8 cellular contexts compared by ENCODE assay signal in genomic region chr11:61967924-61968757, GRCh38. TPM values are rescaled to one million over a fixed set of nuclear protein-coding genes. Genes with fewer than 3 reads are reported as not detected.
A peak's percentile ranks its signal among the peaks of the same experiment; 100 is the strongest.
DNase-seq lines count a peak whose midpoint lies in the region; ATAC-seq, FAIRE-seq and TF ChIP-seq lines count a peak whose summit lies in the region.

No MANE protein-coding gene starts in this region.

- peak overlapping the region; percentile 97 to 100 for H3K4me3 ChIP-seq in foreskin fibroblast (ENCODE audit: low read depth in 1 of 2, low read length in 2 of 2)
- H3K4me3 ChIP-seq in neuronal stem cell (ENCODE audit: low read length in 2 of 2) = peak overlapping the region; percentile 82 to 96

- peak overlapping the region; percentile 89 for H3K27ac ChIP-seq in neuronal stem cell (replicated peaks; ENCODE audit: low read length)

- H3K36me3 ChIP-seq in neuronal stem cell (replicated peaks in 1 of 2; ENCODE audit: control insufficient read depth in 2 of 2, insufficient read depth in 2 of 2, low read length in 2 of 2) = peaks cover 13 to 32% of the 10 kb centered on the region in 2 donors

- no peaks in the 10 kb centered on the region for H3K9me3 ChIP-seq in neuronal stem cell (replicated peaks in 1 of 2; ENCODE audit: control insufficient read depth in 2 of 2, insufficient read depth in 1 of 2, low read depth in 1 of 2, low read length in 2 of 2)

- peaks cover 5% of the 10 kb centered on the region for H3K79me1 ChIP-seq in neuronal stem cell (ENCODE audit: low read depth, low read length)

- H3K9ac ChIP-seq in neuronal stem cell (ENCODE audit: low read depth, low read length, poor library complexity) = peak overlapping the region; percentile 89

- H3K4me1 ChIP-seq in neuronal stem cell (ENCODE audit: control insufficient read depth in 2 of 2, insufficient read depth in 1 of 2, low read depth in 1 of 2, low read length in 2 of 2) = peaks cover 18 to 20% of the 10 kb centered on the region in 2 donors

- peak overlapping the region; percentile 44 for H4K8ac ChIP-seq in neuronal stem cell (ENCODE audit: low read depth, low read length)

- peak overlapping the region; percentile 86 for H2AFZ ChIP-seq in neuronal stem cell (ENCODE audit: low read length)

- peak overlapping the region; percentile 98 for H3K18ac ChIP-seq in neuronal stem cell (ENCODE audit: low read length)

- H3K4ac ChIP-seq in neuronal stem cell (ENCODE audit: low read length) = peak overlapping the region; percentile 77

- no peak for DNase-seq in GM18507 (ENCODE audit: extremely low spot score, insufficient read length, low read depth)
- peak; percentile 68 for DNase-seq in NCI-H748 (lab: John Stamatoyannopoulos, UW; ENCODE audit: unreplicated experiment)
- peak; percentile 18 for DNase-seq in activated T-helper 1 cell treated with Interleukin-2 at 50 U/mL for 16 hours (ENCODE audit: low read depth)
- peak in 1 of 2 donors; percentile 60 for DNase-seq in foreskin fibroblast
- DNase-seq in neuronal stem cell (ENCODE audit: low spot score) = no peak
- DNase-seq in H4 (ENCODE audit: low spot score) = no peak
- no peak for DNase-seq in D721Med (ENCODE audit: insufficient read length, low spot score)

- peak overlapping the region; percentile 98 for H3K23ac ChIP-seq in neuronal stem cell (ENCODE audit: low read depth, low read length, poor library complexity)

- H2BK12ac ChIP-seq in neuronal stem cell (ENCODE audit: low read length) = no peak overlapping the region

- no peaks in the 10 kb centered on the region for H3K27me3 ChIP-seq in neuronal stem cell (ENCODE audit: control insufficient read depth in 3 of 3, insufficient read depth in 3 of 3, low read depth in 1 of 3, low read length in 3 of 3)

- FAIRE-seq in GM18507 (lab: Jason Lieb, UNC) (peak; percentile 38), D721Med (lab: Jason Lieb, UNC) (no peak)

- peak overlapping the region; percentile 96 for H4K91ac ChIP-seq in neuronal stem cell (ENCODE audit: low read depth, low read length, poor library complexity)

- TF ChIP-seq CTCF in foreskin fibroblast (IDR thresholded peaks at IDR 0.05; ENCODE audit: low read depth, low read length) = no peak
- no peak for TF ChIP-seq CTCF in D721Med (IDR thresholded peaks at IDR 0.05; ENCODE audit: insufficient read depth, missing control alignments)

- ATAC-seq in HG02938 (IDR thresholded peaks at IDR 0.05; ENCODE audit: unreplicated experiment) = peak; percentile 24

- peak overlapping the region; percentile 66 for H3K4me2 ChIP-seq in neuronal stem cell (ENCODE audit: insufficient read depth, low read length, poor library complexity, severe bottlenecking)

- peak overlapping the region; percentile 22 for H2BK15ac ChIP-seq in neuronal stem cell (ENCODE audit: low read length)

- peak overlapping the region; percentile 3 for H2BK120ac ChIP-seq in neuronal stem cell (ENCODE audit: low read depth, low read length)

- H2BK5ac ChIP-seq in neuronal stem cell (ENCODE audit: low read length) = peak overlapping the region; percentile 93

- peak overlapping the region; percentile 99 for H2AK5ac ChIP-seq in neuronal stem cell (ENCODE audit: low read depth, low read length)

- H3K14ac ChIP-seq in neuronal stem cell (ENCODE audit: low read length) = peak overlapping the region; percentile 0

- WGBS in neuronal stem cell (ENCODE audit: extremely low coverage in 2 of 2, insufficient read length in 2 of 2, insufficient replicate concordance in 1 of 2), 2 donors = no CpG with 5 or more reads among the region's 53 CpGs

RNA-seq across cellular contexts. Expression of gene FTH1, which starts 0.7 kb away (rescaled TPM):
- polyA plus RNA-seq in neuronal stem cell (2013, experiment 1 of 2) = 1,611 TPM
- polyA plus RNA-seq in neuronal stem cell (2013, experiment 2 of 2) = 1,599 TPM
- total RNA-seq in H4 (2014; rRNA removed; shearing (Covaris generic)) = 966 and 1,264 TPM in 2 replicates

RNA-seq across cellular contexts. Expression of gene BEST1, which starts 18.0 kb away (rescaled TPM):
- polyA plus RNA-seq in neuronal stem cell (2013, experiment 1 of 2) = 0.11 TPM
- polyA plus RNA-seq in neuronal stem cell (2013, experiment 2 of 2) = 0.10 TPM
- 0.39 and 0.62 TPM in 2 replicates for total RNA-seq in H4 (2014; rRNA removed; shearing (Covaris generic))

RNA-seq across cellular contexts. Expression of gene RAB3IL1, which starts 50.8 kb away (rescaled TPM):
- polyA plus RNA-seq in neuronal stem cell (2013, experiment 1 of 2) = 2.4 TPM
- polyA plus RNA-seq in neuronal stem cell (2013, experiment 2 of 2) = 3.5 TPM
- total RNA-seq in H4 (2014; rRNA removed; shearing (Covaris generic)) = 2.3 and 7.4 TPM in 2 replicates

Comparison
In these comparisons a context has a peak if more than half of its experiments do, and no peak if none do; other contexts are left out.
1. DNase-seq: peak in NCI-H748 (single experiment) and activated T-helper 1 cell treated with Interleukin-2 at 50 U/mL for 16 hours (single experiment); none in GM18507 (single experiment), neuronal stem cell (single experiment), H4 (single experiment) and D721Med (single experiment).